Comparison of ENCODE assay signal across 7 cellular contexts in the genomic region with DNA sequence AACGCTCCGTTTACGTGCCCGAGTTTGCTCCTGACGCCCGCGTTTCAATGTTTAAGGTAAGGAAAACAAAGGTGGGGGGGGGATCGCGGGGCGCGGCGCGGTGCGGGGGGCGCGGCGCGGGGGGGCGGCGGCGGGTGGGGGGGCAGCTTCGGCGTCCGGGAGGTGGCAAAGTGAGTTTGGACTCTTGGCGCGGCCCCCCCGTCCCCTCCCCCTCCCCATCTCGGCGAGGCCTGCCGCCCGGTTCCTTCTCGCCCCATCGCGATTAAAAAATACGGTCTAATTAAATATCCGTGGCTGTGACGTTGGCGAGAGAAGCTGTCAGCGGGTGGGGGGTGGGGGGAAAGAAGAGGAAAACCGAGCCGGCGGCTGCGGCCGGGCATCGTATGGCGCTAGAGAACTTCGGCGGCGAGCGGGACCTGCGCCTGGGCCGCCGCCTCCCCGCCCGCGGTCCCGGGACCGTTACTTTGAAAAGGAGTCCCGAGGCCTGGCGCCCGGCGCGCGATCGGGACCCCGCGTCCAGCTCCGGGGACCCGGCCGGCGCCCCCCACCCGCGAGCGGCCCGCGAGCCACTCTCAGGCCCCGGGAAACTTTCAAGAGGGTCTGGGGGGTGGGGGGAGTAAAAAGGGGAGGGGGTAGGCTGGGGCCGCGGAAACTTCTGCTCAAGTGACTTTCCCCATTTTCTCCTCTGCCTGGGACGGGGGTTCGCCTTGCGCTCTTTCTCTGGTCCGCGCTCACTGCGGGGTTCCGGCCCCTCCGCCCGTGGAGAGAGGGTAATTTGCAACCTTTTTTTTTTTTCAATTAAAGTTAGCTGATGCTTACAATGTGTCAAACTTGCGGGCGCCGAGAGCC.
DNase-seq lines count a peak whose midpoint lies in the region; TF ChIP-seq lines count a peak whose summit lies in the region.

No MANE protein-coding gene starts in this region.

- CTCF ChIA-PET in PC-9 (lab: Charles Lee), result no interaction called here

- in situ Hi-C loops in GM13977 (cut with MboI; ENCODE audit: low pct_unique_long_range_greater_than_20kb, low sequenced_read_pairs, unreplicated experiment), result no loop called here

- POLR2A ChIA-PET in PC-9 (lab: Charles Lee; ENCODE audit: unreplicated experiment), result no interaction called here

- H3K27me3 ChIP-seq in hepatocyte (peaks cover 87% of the 10 kb centered on the region), smooth muscle cell (ENCODE audit: low read depth) (peaks cover 74% of the 10 kb centered on the region), PC-9 (ENCODE audit: insufficient read depth, low read depth) (peaks cover 28% of the 10 kb centered on the region; the same call in 1 of the 2 replicates)

- no peaks in the 10 kb centered on the region for H3K9me2 ChIP-seq in hepatocyte (replicated peaks; ENCODE audit: insufficient read depth)
- H3K9me2 ChIP-seq in PC-9 (ENCODE audit: insufficient read depth), result no peaks in the 10 kb centered on the region

- H3K4me2 ChIP-seq in hepatocyte (peak overlapping the region; percentile 91), smooth muscle cell (peak overlapping the region; percentile 89), PC-9 (no peak overlapping the region)

- H4K20me1 ChIP-seq in hepatocyte (ENCODE audit: insufficient read depth, poor library complexity, severe bottlenecking) (no peaks in the 10 kb centered on the region), smooth muscle cell (ENCODE audit: low read depth) (no peaks in the 10 kb centered on the region), PC-9 (ENCODE audit: insufficient read depth) (no peaks in the 10 kb centered on the region)

- H3K9me3 ChIP-seq in SK-N-MC (ENCODE audit: low read depth, low read length) (no peaks in the 10 kb centered on the region), hepatocyte (ENCODE audit: low read depth) (no peaks in the 10 kb centered on the region), smooth muscle cell (replicated peaks; ENCODE audit: low read depth) (no peaks in the 10 kb centered on the region), PC-9 (ENCODE audit: insufficient read depth, low read depth) (no peaks in the 10 kb centered on the region)

- H3K36me3 ChIP-seq in SK-N-MC (ENCODE audit: insufficient read depth, low read length) (no peaks in the 10 kb centered on the region), hepatocyte (replicated peaks; ENCODE audit: insufficient read depth, low read depth) (no peaks in the 10 kb centered on the region), smooth muscle cell (ENCODE audit: low read depth) (no peaks in the 10 kb centered on the region), PC-9 (ENCODE audit: low read depth) (no peaks in the 10 kb centered on the region)

- TF ChIP-seq CTCF in GM13977 (IDR thresholded peaks at IDR 0.05; ENCODE audit: extremely low read depth, insufficient read depth, missing control alignments) (no peak), hepatocyte (IDR thresholded peaks at IDR 0.05; ENCODE audit: poor library complexity) (no peak), smooth muscle cell (IDR thresholded peaks at IDR 0.05; ENCODE audit: borderline replicate concordance, insufficient read depth, poor library complexity, severe bottlenecking) (no peak), PC-9 (conservative IDR thresholded peaks at IDR 0.05) (no peak)

- peak overlapping the region; percentile 32 for H2AFZ ChIP-seq in hepatocyte
- H2AFZ ChIP-seq in smooth muscle cell (ENCODE audit: low read depth), result no peak overlapping the region
- no peak overlapping the region for H2AFZ ChIP-seq in PC-9

- DNase-seq in GM13977 (ENCODE audit: low spot score) (peak; percentile 40), SK-N-MC (ENCODE audit: low read depth, low spot score) (no peak), hepatocyte (ENCODE audit: low spot score) (peak; percentile 33), smooth muscle cell (lab: John Stamatoyannopoulos, UW; ENCODE audit: unreplicated experiment) (no peak), DMS153 (lab: John Stamatoyannopoulos, UW) (no peak), PC-9 (no peak), activated gamma-delta T cell treated with Interleukin-2 at 50 U/mL for 16 hours (no peak)

- H3F3A ChIP-seq in smooth muscle cell (ENCODE audit: low read depth) (no peaks in the 10 kb centered on the region), PC-9 (ENCODE audit: insufficient read depth, low read depth) (no peaks in the 10 kb centered on the region)

- H3K27ac ChIP-seq in SK-N-MC (no peak overlapping the region), hepatocyte (peak overlapping the region; percentile 65), smooth muscle cell (ENCODE audit: low read depth) (no peak overlapping the region), PC-9 (no peak overlapping the region)

- BruUV-seq in PC-9 (replicated peaks; lab: Mats Ljungman, UMichigan), result no TSS peak

- peak overlapping the region; percentile 68 for H3K9ac ChIP-seq in SK-N-MC (ENCODE audit: insufficient read length)
- no peak overlapping the region for H3K9ac ChIP-seq in smooth muscle cell (ENCODE audit: low read depth)

- intact Hi-C loops in PC-9 (cut with micrococcal nuclease; ENCODE audit: unreplicated experiment), result no loop called here

- H3K4me3 ChIP-seq in SK-N-MC, result peak overlapping the region; percentile 84
- peak overlapping the region; percentile 91 for H3K4me3 ChIP-seq in hepatocyte
- peak overlapping the region; percentile 56 for H3K4me3 ChIP-seq in smooth muscle cell
- H3K4me3 ChIP-seq in PC-9, result no peak overlapping the region

- 2% methylated on average over 45 of the region's 91 CpGs for WGBS in hepatocyte (ENCODE audit: low lambda C conversion rate, missing lambda C conversion rate)
- WGBS in smooth muscle cell (ENCODE audit: low lambda C conversion rate), result 2% methylated on average over 48 of the region's 91 CpGs

- H3K4me1 ChIP-seq in hepatocyte (ENCODE audit: insufficient read depth), result peaks cover 37% of the 10 kb centered on the region
- peaks cover 41% of the 10 kb centered on the region for H3K4me1 ChIP-seq in smooth muscle cell (ENCODE audit: low read depth)
- no peaks in the 10 kb centered on the region for H3K4me1 ChIP-seq in PC-9 (replicated peaks; ENCODE audit: insufficient read depth)

- H3K79me2 ChIP-seq in hepatocyte (no peaks in the 10 kb centered on the region), smooth muscle cell (ENCODE audit: low read depth) (no peaks in the 10 kb centered on the region), PC-9 (ENCODE audit: low read depth) (no peaks in the 10 kb centered on the region)

Comparison
In these comparisons a context has a peak if more than half of its experiments do, and no peak if none do; other contexts are left out.
1. DNase-seq: peak in GM13977 (single experiment) and hepatocyte (single experiment); none in SK-N-MC (single experiment), smooth muscle cell (single experiment), DMS153 (single experiment), PC-9 (0 of 2) and activated gamma-delta T cell treated with Interleukin-2 at 50 U/mL for 16 hours (single experiment).